10 cellular contexts compared by ENCODE assay signal in genomic region chr5:52987711-52988329, GRCh38. TPM values are rescaled to one million over a fixed set of nuclear protein-coding genes. Genes with fewer than 3 reads are reported as not detected.
DNase-seq lines count a peak whose midpoint lies in the region; ATAC-seq and TF ChIP-seq lines count a peak whose summit lies in the region.
"Had no signal": no experiment of that assay in that cellular context is flagged by ENCODE, and none has a peak within 500 bp of the region (broad histone marks: within the 10 kb centered on the region; RNA-seq: fewer than 3 reads in every experiment).

No MANE protein-coding gene starts in this region.

- peaks cover 0 to 29% of the 10 kb centered on the region in 2 donors for H3K4me1 ChIP-seq in thyroid gland

- intact Hi-C loops in thyroid gland (cut with DNase I), result no loop called here

- peaks cover 33% of the 10 kb centered on the region for H3K27me3 Mint-ChIP-seq in activated naive CD4-positive, alpha-beta T cell treated with anti-CD3 and anti-CD28 coated beads, Interleukin-2, amount 10 ng/mL, durations not matched to agents 7 days and 5 days

- ATAC-seq in GM18511 (IDR thresholded peaks at IDR 0.05; ENCODE audit: unreplicated experiment), result no peak
- no peak for ATAC-seq in GM21447 (IDR thresholded peaks at IDR 0.05; ENCODE audit: unreplicated experiment)

- H3K9me3 ChIP-seq in thyroid gland, result no peaks in the 10 kb centered on the region
- H3K9me3 ChIP-seq: BLaER1 had no signal

- WGBS in thyroid gland, 2 donors, result 33% methylated on average over 4 of the region's 4 CpGs

- H3K27ac ChIP-seq in thyroid gland, result peak overlapping the region in 1 of 3 donors; percentile 39
- H3K27ac ChIP-seq: BLaER1 had no signal

- H3K9me3 Mint-ChIP-seq in activated naive CD4-positive, alpha-beta T cell treated with anti-CD3 and anti-CD28 coated beads, Interleukin-2, amount 10 ng/mL, durations not matched to agents 7 days and 5 days, result no peaks in the 10 kb centered on the region

- TF ChIP-seq CTCF in thyroid gland (IDR thresholded peaks at IDR 0.05), result no peak

- no peak overlapping the region for H3K4me3 ChIP-seq in thyroid gland (replicated peaks in 1 of 3)

- no peaks in the 10 kb centered on the region for H3K27me3 ChIP-seq in thyroid gland

- H3K4me3 Mint-ChIP-seq in activated naive CD4-positive, alpha-beta T cell treated with anti-CD3 and anti-CD28 coated beads, Interleukin-2, amount 10 ng/mL, durations not matched to agents 7 days and 5 days, result peak overlapping the region; percentile 67

- H3K4me1 Mint-ChIP-seq in activated naive CD4-positive, alpha-beta T cell treated with anti-CD3 and anti-CD28 coated beads, Interleukin-2, amount 10 ng/mL, durations not matched to agents 7 days and 5 days, result peaks cover 44% of the 10 kb centered on the region

- H3K36me3 ChIP-seq in thyroid gland, result no peaks in the 10 kb centered on the region
- H3K36me3 ChIP-seq: BLaER1 had no signal

- TF ChIP-seq POLR2A in thyroid gland (IDR thresholded peaks at IDR 0.05), result no peak

- H3K36me3 Mint-ChIP-seq in activated naive CD4-positive, alpha-beta T cell treated with anti-CD3 and anti-CD28 coated beads, Interleukin-2, amount 10 ng/mL, durations not matched to agents 7 days and 5 days, result peaks cover 8% of the 10 kb centered on the region

- H3K27ac Mint-ChIP-seq in activated naive CD4-positive, alpha-beta T cell treated with anti-CD3 and anti-CD28 coated beads, Interleukin-2, amount 10 ng/mL, durations not matched to agents 7 days and 5 days, result peak overlapping the region; percentile 59

- no peak for DNase-seq in activated naive CD4-positive, alpha-beta T cell treated with anti-CD3 and anti-CD28 coated beads, Interleukin-2, amount 10 ng/mL, durations not matched to agents 7 days and 5 days
- DNase-seq in activated naive CD4-positive, alpha-beta T cell treated with anti-CD3 and anti-CD28 coated beads, Interleukin-2, amount 50 U/mL, for 16 hours, result no peak
- DNase-seq in activated CD4-positive, alpha-beta T cell treated with anti-CD3 and anti-CD28 coated beads for 48 hours, result peak; percentile 27
- DNase-seq in glomerular visceral epithelial cell (ENCODE audit: extremely low spot score) (peak; percentile 51), thyroid gland (peak; percentile 7 to 18), amygdala (lab: John Stamatoyannopoulos, UW) (no peak)
- DNase-seq: retina had no signal

- CTCF ChIA-PET in activated naive CD4-positive, alpha-beta T cell treated with anti-CD3 and anti-CD28 coated beads, Interleukin-2, amount 10 ng/mL, durations not matched to agents 7 days and 5 days (lab: Charles Lee), result interaction anchor here (0.9 to 5.1 kb wide), 6 partner anchors 13 to 107 kb away, joined by 3 to 45 read pairs (median 4); no protein-coding TSS in a partner anchor

RNA-seq across cellular contexts. Expression of gene ITGA2, which starts 1.3 kb away (rescaled TPM):
- 1 to 10 TPM; 2.0 to 6.0 (median 3.1) TPM for total RNA-seq in thyroid gland

Comparison
In these comparisons a context has a peak if more than half of its experiments do, and no peak if none do; other contexts are left out.
1. DNase-seq: peak in activated CD4-positive, alpha-beta T cell treated with anti-CD3 and anti-CD28 coated beads for 48 hours (single experiment), glomerular visceral epithelial cell (single experiment) and thyroid gland (2 of 2); none in activated naive CD4-positive, alpha-beta T cell treated with anti-CD3 and anti-CD28 coated beads, Interleukin-2, amount 10 ng/mL, durations not matched to agents 7 days and 5 days (single experiment), activated naive CD4-positive, alpha-beta T cell treated with anti-CD3 and anti-CD28 coated beads, Interleukin-2, amount 50 U/mL, for 16 hours (single experiment) and amygdala (0 of 56).